In genomic region chr14:22819191-22819988, GRCh38 we compare ENCODE assay signal across 6 cellular contexts. TPM values are rescaled to one million over a fixed set of nuclear protein-coding genes. Genes with fewer than 3 reads are reported as not detected.
DNase-seq lines count a peak whose midpoint lies in the region; ATAC-seq and TF ChIP-seq lines count a peak whose summit lies in the region.

No MANE protein-coding gene starts in this region.

- H3K4me3 ChIP-seq in astrocyte of the spinal cord (ENCODE audit: low read depth, low read length): no peak overlapping the region

- ATAC-seq in HG02763 (IDR thresholded peaks at IDR 0.05; ENCODE audit: unreplicated experiment) (peak; percentile 38), HG02678 (IDR thresholded peaks at IDR 0.05; ENCODE audit: unreplicated experiment) (no peak)

- in situ Hi-C loops in astrocyte of the spinal cord (cut with HindIII; ENCODE audit: low sequenced_read_pairs): no loop called here

- peak; percentile 80 for DNase-seq in astrocyte of the spinal cord (ENCODE audit: low read depth, low spot score)
- peak; percentile 82 for DNase-seq in myocyte (ENCODE audit: low read depth)
- DNase-seq in SKM-1 treated with dmso at 0.1 percent for 144 hours (lab: John Stamatoyannopoulos, UW; ENCODE audit: unreplicated experiment): no peak
- DNase-seq in NCI-H1048 (lab: John Stamatoyannopoulos, UW): no peak

- TF ChIP-seq CTCF in astrocyte of the spinal cord (IDR thresholded peaks at IDR 0.05; ENCODE audit: low read depth, low read length): no peak

RNA-seq across cellular contexts. Expression of gene SLC7A7, which starts 4.2 kb away (rescaled TPM):
- 63.5 and 76.5 TPM in 2 replicates for total RNA-seq in myocyte
- polyA plus RNA-seq in myocyte (2012): 13.4 TPM

RNA-seq across cellular contexts. Expression of gene MRPL52, which starts 10.3 kb away (rescaled TPM):
- total RNA-seq in myocyte: 21.8 and 167 TPM in 2 replicates
- polyA plus RNA-seq in myocyte (2012): 96.1 TPM

RNA-seq across cellular contexts. Expression of gene MMP14, which starts 17.0 kb away (rescaled TPM):
- total RNA-seq in myocyte: 423 and 532 TPM in 2 replicates
- 543 TPM for polyA plus RNA-seq in myocyte (2012)

RNA-seq across cellular contexts. Expression of gene LRP10, which starts 52.1 kb away (rescaled TPM):
- 81.6 and 106 TPM in 2 replicates for total RNA-seq in myocyte
- polyA plus RNA-seq in myocyte (2012): 222 TPM

RNA-seq across cellular contexts. Expression of gene OXA1L, which starts 52.9 kb away (rescaled TPM):
- 119 and 141 TPM in 2 replicates for total RNA-seq in myocyte
- 106 TPM for polyA plus RNA-seq in myocyte (2012)

Comparison
In these comparisons a context has a peak if more than half of its experiments do, and no peak if none do; other contexts are left out.
1. DNase-seq: peak in astrocyte of the spinal cord (single experiment) and myocyte (single experiment); none in SKM-1 treated with dmso at 0.1 percent for 144 hours (single experiment) and NCI-H1048 (single experiment).